ENCODE assay signal across 31 cellular contexts in genomic region chr1:30028939-30029338, GRCh38.
"Had no signal": no experiment of that assay in that cellular context is flagged by ENCODE, and none has a peak within 500 bp of the region (broad histone marks: within the 10 kb centered on the region; RNA-seq: fewer than 3 reads in every experiment).

No MANE protein-coding gene starts in this region.

- H3K9me3 ChIP-seq: body of pancreas, neutrophil, ovary, thoracic aorta, upper lobe of left lung had no signal

- H3K4me3 ChIP-seq: body of pancreas, cardiac muscle cell, coronary artery, heart left ventricle, left ventricle myocardium inferior, lung, mucosa of descending colon, ovary, skin epidermis, thoracic aorta, upper lobe of left lung had no signal

- H3K4me3 Mint-ChIP-seq: activated CD4-positive, alpha-beta memory T cell treated with anti-CD3 and anti-CD28 coated beads, Interleukin-2, amount 10 ng/mL, durations not matched to agents 7 days and 5 days; activated CD4-positive, alpha-beta T cell treated with anti-CD3 and anti-CD28 coated beads, Interleukin-2, amount 10 ng/mL, durations not matched to agents 7 days and 5 days; activated naive CD8-positive, alpha-beta T cell; nephron; WTC11 had no signal

- H3K36me3 ChIP-seq: cardiac muscle cell, heart left ventricle, left ventricle myocardium inferior, neutrophil, ovary, thoracic aorta, upper lobe of left lung had no signal

- DNase-seq: activated CD4-positive, alpha-beta T cell treated with anti-CD3 and anti-CD28 coated beads for 1 hour; activated CD4-positive, alpha-beta T cell treated with anti-CD3 and anti-CD28 coated beads, Interleukin-2, amount 10 ng/mL, durations not matched to agents 7 days and 5 days; activated effector memory CD4-positive, alpha-beta T cell treated with Interleukin-2 at 50 U/mL for 16 hours; activated naive CD4-positive, alpha-beta T cell treated with Interleukin-2 at 50 U/mL for 16 hours; anterior cingulate cortex; body of pancreas; cerebellar nuclear complex; foreskin keratinocyte; heart left ventricle; left ventricle myocardium inferior; mesendoderm; mucosa of descending colon; ovary; stimulated activated CD4-positive, alpha-beta T cell treated with anti-CD3 and anti-CD28 coated beads, Interleukin-12 subunit alpha, Interleukin-12 subunit beta, amount 100 ng/mL, for 4 hours; stimulated activated CD4-positive, alpha-beta T cell treated with anti-CD3 and anti-CD28 coated beads, Interleukin-4, amount 100 ng/mL, for 1 hour; stimulated activated naive CD8-positive, alpha-beta T cell treated with anti-CD3 and anti-CD28 coated beads, Interleukin-15, Interleukin-2, amounts not matched to agents 100 U/mL and 50 U/mL, for 24 hours; T-helper 2 cell; upper lobe of left lung had no signal

- H3K36me3 Mint-ChIP-seq: activated naive CD8-positive, alpha-beta T cell had no signal

- H3K4me1 ChIP-seq: body of pancreas, foreskin keratinocyte, heart left ventricle, left ventricle myocardium inferior, upper lobe of left lung had no signal

- H3K27me3 Mint-ChIP-seq: progenitor cell of endocrine pancreas had no signal

- H3K9me3 Mint-ChIP-seq: activated CD4-positive, alpha-beta memory T cell treated with anti-CD3 and anti-CD28 coated beads, Interleukin-2, amount 10 ng/mL, durations not matched to agents 7 days and 5 days had no signal

- ATAC-seq: body of pancreas; esophagus mucosa; foreskin keratinocyte; heart left ventricle; mucosa of descending colon; sciatic nerve; stimulated activated naive CD8-positive, alpha-beta T cell treated with anti-CD3 and anti-CD28 coated beads, Interleukin-15, Interleukin-2, amounts not matched to agents 100 U/mL and 50 U/mL, for 24 hours; WTC11 had no signal

- H3K27ac Mint-ChIP-seq: activated CD4-positive, alpha-beta memory T cell treated with anti-CD3 and anti-CD28 coated beads, Interleukin-2, amount 10 ng/mL, durations not matched to agents 7 days and 5 days; activated CD4-positive, alpha-beta T cell treated with anti-CD3 and anti-CD28 coated beads, Interleukin-2, amount 10 ng/mL, durations not matched to agents 7 days and 5 days; activated naive CD8-positive, alpha-beta T cell; nephron; progenitor cell of endocrine pancreas; WTC11 had no signal

- H3K27me3 ChIP-seq: body of pancreas, cardiac muscle cell, neutrophil, ovary had no signal

- H3K27ac ChIP-seq: body of pancreas, cardiac muscle cell, coronary artery, foreskin keratinocyte, heart left ventricle, left ventricle myocardium inferior, neutrophil, ovary, skin epidermis, thoracic aorta, upper lobe of left lung had no signal

- H3K4me1 Mint-ChIP-seq: activated CD4-positive, alpha-beta memory T cell treated with anti-CD3 and anti-CD28 coated beads, Interleukin-2, amount 10 ng/mL, durations not matched to agents 7 days and 5 days; activated CD4-positive, alpha-beta T cell treated with anti-CD3 and anti-CD28 coated beads, Interleukin-2, amount 10 ng/mL, durations not matched to agents 7 days and 5 days; nephron; WTC11 had no signal
